In the genomic region with DNA sequence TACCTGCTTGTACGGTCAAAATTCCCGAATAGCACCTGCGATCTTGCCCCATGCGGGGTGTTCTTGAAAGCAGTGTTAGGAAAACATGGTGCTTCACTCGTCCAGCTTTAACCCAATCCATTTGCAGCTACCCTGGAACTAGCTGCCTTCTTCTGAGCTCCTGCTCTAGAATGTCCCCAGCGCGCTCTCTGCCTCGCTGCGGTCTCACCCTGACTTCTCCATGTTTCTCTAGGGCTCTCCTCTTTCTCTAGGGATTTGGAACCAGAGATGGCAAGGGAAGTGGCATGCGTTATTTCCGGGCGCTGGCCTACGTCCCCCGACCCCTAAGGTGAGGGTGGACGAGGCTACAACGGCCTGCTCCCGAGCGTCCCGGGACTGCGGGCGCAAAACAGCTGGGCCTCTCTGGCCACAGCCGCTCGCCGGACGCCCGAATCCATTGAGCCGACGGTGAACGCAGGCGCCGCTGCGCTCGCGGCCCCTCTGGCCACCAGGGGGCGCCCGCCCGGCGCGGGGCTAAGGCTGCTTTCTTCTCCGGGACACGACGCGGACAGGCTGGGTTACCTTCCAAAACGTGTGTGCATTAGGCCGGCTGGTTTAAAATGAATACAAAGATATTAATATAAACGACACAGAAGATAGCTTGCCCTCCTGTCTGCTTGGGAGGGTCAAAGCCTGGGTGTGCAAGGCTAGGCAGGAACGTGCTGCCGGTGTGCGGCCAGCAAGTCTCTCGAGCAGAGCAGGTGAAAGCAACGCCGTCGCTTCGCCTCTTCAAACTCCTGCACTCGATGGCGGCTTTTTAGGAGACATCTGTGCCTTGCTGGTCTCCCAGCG, we compare ENCODE assay signal across 8 cellular contexts. TPM values are rescaled to one million over a fixed set of nuclear protein-coding genes. Genes with fewer than 3 reads are reported as not detected.
DNase-seq lines count a peak whose midpoint lies in the region; ATAC-seq and TF ChIP-seq lines count a peak whose summit lies in the region.

No MANE protein-coding gene starts in this region.

- H3K4me1 ChIP-seq in SJSA1 (replicated peaks): peaks cover 21% of the 10 kb centered on the region

- no peaks in the 10 kb centered on the region for H3K27me3 ChIP-seq in SJSA1 (replicated peaks)

- DNase-seq in DMS114 treated with DMSO at 0.1 percent for 48 hours (lab: John Stamatoyannopoulos, UW; ENCODE audit: unreplicated experiment) (peak; percentile 25), HuH-7 (ENCODE audit: low spot score) (peak; percentile 67), SJSA1 (ENCODE audit: low read depth in 1 of 2, low spot score in 2 of 2) (peak; percentile 93 to 96), Right ventricle myocardium inferior (ENCODE audit: missing footprints) (peak; percentile 95), osteocyte (ENCODE audit: extremely low spot score, unreplicated experiment) (peak; percentile 95), type B pancreatic cell (ENCODE audit: extremely low spot score, unreplicated experiment) (peak; percentile 90)

- no peaks in the 10 kb centered on the region for H3K36me3 Mint-ChIP-seq in activated naive CD8-positive, alpha-beta T cell
- H3K36me3 Mint-ChIP-seq in osteocyte (ENCODE audit: unreplicated experiment) (no peaks in the 10 kb centered on the region), type B pancreatic cell (peaks cover 3% of the 10 kb centered on the region)

- peak overlapping the region; percentile 72 for H3K4me3 Mint-ChIP-seq in activated naive CD8-positive, alpha-beta T cell
- peak overlapping the region; percentile 80 for H3K4me3 Mint-ChIP-seq in osteocyte (ENCODE audit: unreplicated experiment)
- no peak overlapping the region for H3K4me3 Mint-ChIP-seq in type B pancreatic cell

- peaks cover 24% of the 10 kb centered on the region for H3K27me3 Mint-ChIP-seq in activated naive CD8-positive, alpha-beta T cell
- H3K27me3 Mint-ChIP-seq in osteocyte (ENCODE audit: unreplicated experiment) (no peaks in the 10 kb centered on the region), type B pancreatic cell (peaks cover 7% of the 10 kb centered on the region)

- intact Hi-C loops in Right ventricle myocardium inferior (cut with DNase I): loop anchor here (2.0 to 10.0 kb wide), 8 partner anchors 20 to 938 kb away; partner anchors contain the start of gene RBM26

- no peaks in the 10 kb centered on the region for H3K9me3 Mint-ChIP-seq in activated naive CD8-positive, alpha-beta T cell (ENCODE audit: low read depth)
- H3K9me3 Mint-ChIP-seq in osteocyte (ENCODE audit: unreplicated experiment) (no peaks in the 10 kb centered on the region), type B pancreatic cell (no peaks in the 10 kb centered on the region)

- H3K9me3 ChIP-seq in SJSA1 (replicated peaks): no peaks in the 10 kb centered on the region

- peak overlapping the region; percentile 7; the same call in 1 of the 2 replicates for H3K27ac ChIP-seq in SJSA1

- peaks cover 24% of the 10 kb centered on the region for H3K36me3 ChIP-seq in SJSA1

- H3K4me3 ChIP-seq in SJSA1: peak overlapping the region; percentile 30

- ATAC-seq in GM21447 (IDR thresholded peaks at IDR 0.05; ENCODE audit: unreplicated experiment) (peak; percentile 47), Right ventricle myocardium inferior (peak; percentile 44)

- H3K27ac Mint-ChIP-seq in activated naive CD8-positive, alpha-beta T cell: no peak overlapping the region
- H3K27ac Mint-ChIP-seq in osteocyte (ENCODE audit: unreplicated experiment) (peak overlapping the region; percentile 96), type B pancreatic cell (no peak overlapping the region)

- H3K4me1 Mint-ChIP-seq in activated naive CD8-positive, alpha-beta T cell (ENCODE audit: low read depth): peaks cover 22% of the 10 kb centered on the region
- peaks cover 24% of the 10 kb centered on the region for H3K4me1 Mint-ChIP-seq in osteocyte (ENCODE audit: unreplicated experiment)
- peaks cover 16% of the 10 kb centered on the region for H3K4me1 Mint-ChIP-seq in type B pancreatic cell (ENCODE audit: unreplicated experiment)

- TF ChIP-seq CTCF in osteocyte (IDR thresholded peaks at IDR 0.05) (peak; percentile 99), type B pancreatic cell (conservative IDR thresholded peaks at IDR 0.05) (peak; percentile 100)

RNA-seq across cellular contexts. Expression of gene SPRY2, which starts 1.8 kb away (rescaled TPM):
- 27.4 and 43.3 TPM in 2 replicates for total RNA-seq in SJSA1 (2014; rRNA removed; shearing (Covaris generic))
- total RNA-seq in Right ventricle myocardium inferior: 40.0 TPM
- total RNA-seq in osteocyte: 46.1 and 52.0 TPM in 2 replicates
- total RNA-seq in type B pancreatic cell (ENCODE audit: low replicate concordance): 48.3 and 48.7 TPM in 2 replicates

Comparison
In these comparisons a context has a peak if more than half of its experiments do, and no peak if none do; other contexts are left out.
1. Peak in every context shown above with its lines: DNase-seq, ATAC-seq, H3K4me3 ChIP-seq and H3K27ac ChIP-seq.
2. DNase-seq: peak in every context shown above with its lines; median percentile 95 in Right ventricle myocardium inferior; 95 in osteocyte; 94 in SJSA1; 90 in type B pancreatic cell; 67 in HuH-7; 25 in DMS114 treated with DMSO at 0.1 percent for 48 hours.